In genomic region chr2:46460991-46461715, GRCh38 we compare ENCODE assay signal across 8 cellular contexts. TPM values are rescaled to one million over a fixed set of nuclear protein-coding genes. Genes with fewer than 3 reads are reported as not detected.
DNase-seq lines count a peak whose midpoint lies in the region; ATAC-seq and TF ChIP-seq lines count a peak whose summit lies in the region.

No MANE protein-coding gene starts in this region.

- no peak for ATAC-seq in HG02588 (IDR thresholded peaks at IDR 0.05; ENCODE audit: unreplicated experiment)

- no peaks in the 10 kb centered on the region for H4K20me1 ChIP-seq in GM23248 (ENCODE audit: insufficient read depth)

- intact Hi-C loops in Calu3 (cut with micrococcal nuclease; ENCODE audit: unreplicated experiment), result loop anchor here (1.0 to 2.0 kb wide), 3 partner anchors 94 to 468 kb away; no protein-coding TSS in a partner anchor

- no peaks in the 10 kb centered on the region for H3K36me3 ChIP-seq in GM23248 (ENCODE audit: low read depth)

- no peaks in the 10 kb centered on the region for H3K27me3 Mint-ChIP-seq in Calu3 (ENCODE audit: unreplicated experiment)

- TF ChIP-seq CTCF in Calu3 (IDR thresholded peaks at IDR 0.05; ENCODE audit: unreplicated experiment), result peak; percentile 91

- peaks cover 22% of the 10 kb centered on the region for H3K4me1 Mint-ChIP-seq in Calu3 (ENCODE audit: low read depth, unreplicated experiment)

- no peaks in the 10 kb centered on the region for H3K36me3 Mint-ChIP-seq in Calu3 (ENCODE audit: insufficient read depth, unreplicated experiment)

- H3K27ac ChIP-seq in GM23248, result no peak overlapping the region

- H3K9me3 ChIP-seq in GM23248 (ENCODE audit: low read depth), result no peaks in the 10 kb centered on the region

- no peaks in the 10 kb centered on the region for H3K9me2 ChIP-seq in GM23248 (ENCODE audit: insufficient read depth)

- CTCF ChIA-PET in Calu3 (lab: Charles Lee), result interaction anchor here (0.6 to 1.3 kb wide), 2 partner anchors 398 to 418 kb away, joined by 3 to 4 read pairs; no protein-coding TSS in a partner anchor

- no TSS peak for BruUV-seq in Calu3 (replicated peaks; lab: Mats Ljungman, UMichigan)

- DNase-seq in Calu3, result peak; percentile 82
- peak; percentile 64 for DNase-seq in GM23248
- peak; percentile 24 for DNase-seq in NCI-H1417 treated with DMSO at 0.1 percent for 48 hours (lab: John Stamatoyannopoulos, UW)
- DNase-seq in activated CD4-positive, CD25-positive, alpha-beta regulatory T cell (lab: John Stamatoyannopoulos, UW), result peak; percentile 35 to 67 (median 52)
- DNase-seq in central memory CD4-positive, alpha-beta T cell, result peak; percentile 43
- DNase-seq in kidney glomerular epithelial cell (lab: John Stamatoyannopoulos, UW), result peak; percentile 51
- peak; percentile 47 for DNase-seq in stimulated activated CD4-positive, alpha-beta T cell treated with anti-CD3 and anti-CD28 coated beads, Interleukin-2, amount 100 ng/mL, for 4 hours (ENCODE audit: low read depth)

- H3K9me3 Mint-ChIP-seq in Calu3 (ENCODE audit: low read depth, unreplicated experiment), result no peaks in the 10 kb centered on the region

- whole genome bisulfite sequencing in GM23248 (ENCODE audit: low coverage in 1 of 2, low lambda C conversion rate in 2 of 2, missing lambda C conversion rate in 2 of 2), 2 experiments, result 19 to 25% methylated on average over 8 of the region's 8 CpGs

- no peaks in the 10 kb centered on the region for H3F3A ChIP-seq in GM23248 (ENCODE audit: insufficient read depth)

- H3K4me3 ChIP-seq in GM23248, result no peak overlapping the region

- in situ Hi-C loops in GM23248 (cut with MboI), result no loop called here

- H3K4me2 ChIP-seq in GM23248 (ENCODE audit: unreplicated experiment), result no peak overlapping the region

- H3K27ac Mint-ChIP-seq in Calu3 (ENCODE audit: unreplicated experiment), result no peak overlapping the region

- H3K79me2 ChIP-seq in GM23248 (ENCODE audit: insufficient read depth), result no peaks in the 10 kb centered on the region

- no peak overlapping the region for H2AFZ ChIP-seq in GM23248

- no peaks in the 10 kb centered on the region for H3K27me3 ChIP-seq in GM23248 (replicated peaks; ENCODE audit: insufficient read depth)

- no peak overlapping the region for H3K4me3 Mint-ChIP-seq in Calu3 (ENCODE audit: low read depth, unreplicated experiment)

- H3K9ac ChIP-seq in GM23248, result no peak overlapping the region

- no peaks in the 10 kb centered on the region for H3K4me1 ChIP-seq in GM23248 (ENCODE audit: insufficient read depth)

RNA-seq across cellular contexts. Expression of gene TMEM247, which starts 18.2 kb away (rescaled TPM):
- total RNA-seq in Calu3 (2022), result not detected in 2 replicates
- not detected in 2 replicates for total RNA-seq in GM23248 (2014; rRNA removed; shearing (Covaris generic))
- polyA plus RNA-seq in GM23248 (2016; fragmentation: Nextera tagmentation; extraction: Ambion mirVana), result not detected in 2 replicates

Comparison
In these comparisons a context has a peak if more than half of its experiments do, and no peak if none do; other contexts are left out.
1. DNase-seq: peak in every context shown above with its lines; median percentile 82 in Calu3; 64 in GM23248; 52 in activated CD4-positive, CD25-positive, alpha-beta regulatory T cell; 51 in kidney glomerular epithelial cell; 47 in stimulated activated CD4-positive, alpha-beta T cell treated with anti-CD3 and anti-CD28 coated beads, Interleukin-2, amount 100 ng/mL, for 4 hours; 43 in central memory CD4-positive, alpha-beta T cell; 24 in NCI-H1417 treated with DMSO at 0.1 percent for 48 hours.